Comparison of ENCODE assay signal across 24 cellular contexts in the genomic region with DNA sequence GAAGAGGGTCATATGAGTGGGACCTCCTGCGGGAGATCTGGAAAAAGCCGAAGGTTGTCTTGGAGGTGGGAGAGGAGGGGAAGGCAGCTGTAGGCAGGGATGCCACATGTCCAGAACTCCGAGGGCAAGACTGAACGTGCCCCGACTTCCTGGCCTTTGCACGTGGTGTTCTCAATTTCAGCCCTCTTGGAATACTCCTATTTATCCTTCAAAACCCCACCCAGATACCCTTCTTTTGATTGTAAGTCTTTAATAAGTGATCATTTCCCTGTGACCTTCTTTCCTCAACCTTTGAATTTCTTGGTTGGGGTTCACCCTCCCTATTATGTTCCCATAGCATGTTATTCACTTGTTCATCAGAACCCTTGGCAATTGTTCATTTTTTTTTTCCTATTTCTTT.
"Had no signal": no experiment of that assay in that cellular context is flagged by ENCODE, and none has a peak within 500 bp of the region (broad histone marks: within the 10 kb centered on the region; RNA-seq: fewer than 3 reads in every experiment).

No MANE protein-coding gene starts in this region.

- H3K4me3 ChIP-seq: MG63, SJSA1, SK-N-MC had no signal

- H3K9me3 ChIP-seq: MG63, SJSA1 had no signal

- H3K4me1 ChIP-seq: SJSA1 had no signal

- H3K27ac ChIP-seq: SJSA1, SK-N-MC had no signal

- ATAC-seq: HepG2, Panc1, PC-3 had no signal

- H3K27me3 ChIP-seq: MG63 had no signal

- H3K36me3 ChIP-seq: MG63, SJSA1 had no signal

- DNase-seq: IMR-90; Karpas-422; KG1; MG63; NCI-H1092 treated with DMSO at 0.1 percent for 48 hours; NCI-H1436; NCI-H187; NCI-H2029; NCI-H2081 treated with DMSO at 0.1 percent for 48 hours; NCI-H2171; NCI-H226; NCI-H446; NCI-H510A; NCI-H524 treated with DMSO at 0.1 percent for 48 hours; NCI-H69; NCI-H774; NK-92 treated with Interleukin-12 subunit alpha and Interleukin-12 subunit beta, amount 100 ng/mL, for 24 hours; PC-3; Right ventricle myocardium superior; SIG-M5 had no signal
